30 cellular contexts compared by ENCODE assay signal in genomic region chr3:48518069-48518468, GRCh38. TPM values are rescaled to one million over a fixed set of nuclear protein-coding genes. Genes with fewer than 3 reads are reported as not detected.
DNase-seq lines count a peak whose midpoint lies in the region; ATAC-seq and TF ChIP-seq lines count a peak whose summit lies in the region.
"Had no signal": no experiment of that assay in that cellular context is flagged by ENCODE, and none has a peak within 500 bp of the region (broad histone marks: within the 10 kb centered on the region; RNA-seq: fewer than 3 reads in every experiment).

No MANE protein-coding gene starts in this region.

- H3K36me3 ChIP-seq in CD4-positive, alpha-beta memory T cell (ENCODE audit: insufficient read depth, low read length) = no peaks in the 10 kb centered on the region
- H3K36me3 ChIP-seq: heart left ventricle, transverse colon had no signal

- H3K36me3 Mint-ChIP-seq in activated CD8-positive, alpha-beta memory T cell treated with anti-CD3 and anti-CD28 coated beads, Interleukin-2, amount 10 ng/mL, durations not matched to agents 7 days and 5 days = peaks cover 2% of the 10 kb centered on the region
- no peaks in the 10 kb centered on the region for H3K36me3 Mint-ChIP-seq in CD4-positive, alpha-beta memory T cell
- peaks cover 55% of the 10 kb centered on the region for H3K36me3 Mint-ChIP-seq in activated T-helper 17 cell treated with anti-CD3 and anti-CD28 coated beads, Interleukin-2, amount 50 U/mL, for 72 hours (ENCODE audit: low read depth)
- peaks cover 5% of the 10 kb centered on the region for H3K36me3 Mint-ChIP-seq in nephron progenitor cell (ENCODE audit: low read depth)
- no peaks in the 10 kb centered on the region for H3K36me3 Mint-ChIP-seq in HFFc6 (ENCODE audit: low read depth)
- H3K36me3 Mint-ChIP-seq in stimulated activated naive B cell treated with anti-CD40 and anti-IgM and Interleukin-4, amounts not matched to agents 10 μg/mL and 1 μg/mL and 100 μg/mL, for 72 hours = no peaks in the 10 kb centered on the region

- H3K4me3 ChIP-seq in CD4-positive, alpha-beta memory T cell (ENCODE audit: low read length in 2 of 2) = no peak overlapping the region
- H3K4me3 ChIP-seq: esophagus muscularis mucosa, heart left ventricle, mucosa of descending colon, transverse colon had no signal

- H3K4me3 Mint-ChIP-seq in activated CD8-positive, alpha-beta memory T cell treated with anti-CD3 and anti-CD28 coated beads, Interleukin-2, amount 10 ng/mL, durations not matched to agents 7 days and 5 days = no peak overlapping the region
- H3K4me3 Mint-ChIP-seq in CD4-positive, alpha-beta memory T cell = peak overlapping the region in 3 of 8 donors; percentile 54 to 60 (median 54)
- H3K4me3 Mint-ChIP-seq in activated T-helper 17 cell treated with anti-CD3 and anti-CD28 coated beads, Interleukin-2, amount 50 U/mL, for 72 hours = no peak overlapping the region
- no peak overlapping the region for H3K4me3 Mint-ChIP-seq in nephron progenitor cell
- H3K4me3 Mint-ChIP-seq in HFFc6 = no peak overlapping the region
- H3K4me3 Mint-ChIP-seq in stimulated activated naive B cell treated with anti-CD40 and anti-IgM and Interleukin-4, amounts not matched to agents 10 μg/mL and 1 μg/mL and 100 μg/mL, for 72 hours = no peak overlapping the region
- H3K4me3 Mint-ChIP-seq: activated T-cell treated with anti-CD3 and anti-CD28 coated beads, Interleukin-2, amount 50 U/mL, for 72 hours; central memory CD8-positive, alpha-beta T cell had no signal

- no peak for TF ChIP-seq CTCF in nephron progenitor cell (IDR thresholded peaks at IDR 0.05)
- no peak for TF ChIP-seq CTCF in HFFc6 (IDR thresholded peaks at IDR 0.05)

- intact Hi-C loops in CD4-positive, alpha-beta memory T cell (cut with micrococcal nuclease) = no loop called here

- CTCF ChIA-PET in activated CD8-positive, alpha-beta memory T cell treated with anti-CD3 and anti-CD28 coated beads, Interleukin-2, amount 10 ng/mL, durations not matched to agents 7 days and 5 days (lab: Charles Lee) = no interaction called here
- CTCF ChIA-PET in CD4-positive, alpha-beta memory T cell (lab: Charles Lee; ENCODE audit: partially characterized antibody) = interaction anchor here (3.9 kb wide), 1 partner anchor 82 kb away, joined by 15 read pairs; no protein-coding TSS in a partner anchor

- no peaks in the 10 kb centered on the region for H3K9me3 ChIP-seq in CD4-positive, alpha-beta memory T cell (ENCODE audit: control insufficient read depth in 1 of 2, low read length in 2 of 2)
- H3K9me3 ChIP-seq: esophagus muscularis mucosa, heart left ventricle, mucosa of descending colon, transverse colon had no signal

- no peak for DNase-seq in activated CD8-positive, alpha-beta memory T cell treated with anti-CD3 and anti-CD28 coated beads, Interleukin-2, amount 10 ng/mL, durations not matched to agents 7 days and 5 days
- no peak for DNase-seq in activated CD8-positive, alpha-beta memory T cell treated with anti-CD3 and anti-CD28 coated beads, Interleukin-2, amount 50 U/mL, for 48 hours
- no peak for DNase-seq in CD4-positive, alpha-beta memory T cell
- DNase-seq in nephron progenitor cell = no peak
- DNase-seq in SHP77 treated with DMSO at 0.1 percent for 48 hours (lab: John Stamatoyannopoulos, UW) = no peak
- no peak for DNase-seq in HFFc6
- no peak for DNase-seq in stimulated activated naive B cell treated with anti-CD40 and anti-IgM and Interleukin-4, amounts not matched to agents 10 μg/mL and 1 μg/mL and 100 μg/mL, for 72 hours
- DNase-seq: activated CD4-positive, CD25-positive, alpha-beta regulatory T cell treated with anti-CD3 and anti-CD28 coated beads, Interleukin-2, amount 50 U/mL, for 72 hours; activated T-cell treated with anti-CD3 and anti-CD28 coated beads, Interleukin-2, amount 50 U/mL, for 72 hours; dermis blood vessel endothelial cell; DMS153; foreskin keratinocyte; heart left ventricle; mucosa of descending colon; NCI-H1092 treated with DMSO at 0.1 percent for 48 hours; NCI-H187 treated with DMSO at 0.1 percent for 48 hours; NCI-H2171; stimulated activated CD4-positive, alpha-beta T cell treated with anti-CD3 and anti-CD28 coated beads, Interleukin-12 subunit alpha, Interleukin-12 subunit beta, amount 100 ng/mL, for 4 hours; stimulated activated CD4-positive, alpha-beta T cell treated with anti-CD3 and anti-CD28 coated beads, Interleukin-4, amount 100 ng/mL, for 1 hour; transverse colon had no signal

- peaks cover 58% of the 10 kb centered on the region for H3K4me1 Mint-ChIP-seq in activated CD8-positive, alpha-beta memory T cell treated with anti-CD3 and anti-CD28 coated beads, Interleukin-2, amount 10 ng/mL, durations not matched to agents 7 days and 5 days
- peaks cover 44 to 81% (median 61%) of the 10 kb centered on the region in 4 donors for H3K4me1 Mint-ChIP-seq in CD4-positive, alpha-beta memory T cell
- peaks cover 26% of the 10 kb centered on the region for H3K4me1 Mint-ChIP-seq in activated T-helper 17 cell treated with anti-CD3 and anti-CD28 coated beads, Interleukin-2, amount 50 U/mL, for 72 hours
- no peaks in the 10 kb centered on the region for H3K4me1 Mint-ChIP-seq in nephron progenitor cell
- H3K4me1 Mint-ChIP-seq in HFFc6 (ENCODE audit: low read depth) = no peaks in the 10 kb centered on the region
- peaks cover 5 to 13% of the 10 kb centered on the region in 2 donors for H3K4me1 Mint-ChIP-seq in stimulated activated naive B cell treated with anti-CD40 and anti-IgM and Interleukin-4, amounts not matched to agents 10 μg/mL and 1 μg/mL and 100 μg/mL, for 72 hours

- POLR2A ChIA-PET in CD4-positive, alpha-beta memory T cell (lab: Charles Lee; ENCODE audit: partially characterized antibody) = interaction anchor here (1.2 to 2.1 kb wide), 2 partner anchors 31 to 39 kb away, joined by 3 to 5 read pairs; no protein-coding TSS in a partner anchor

- H3K4me1 ChIP-seq in CD4-positive, alpha-beta memory T cell (ENCODE audit: insufficient read depth, low read length) = peaks cover 72% of the 10 kb centered on the region
- H3K4me1 ChIP-seq: esophagus muscularis mucosa, foreskin keratinocyte, transverse colon had no signal

- H3K27ac Mint-ChIP-seq in activated CD8-positive, alpha-beta memory T cell treated with anti-CD3 and anti-CD28 coated beads, Interleukin-2, amount 10 ng/mL, durations not matched to agents 7 days and 5 days = peak overlapping the region; percentile 57
- H3K27ac Mint-ChIP-seq in CD4-positive, alpha-beta memory T cell = peak overlapping the region in 6 of 7 donors; percentile 25 to 81 (median 57)
- H3K27ac Mint-ChIP-seq in activated T-helper 17 cell treated with anti-CD3 and anti-CD28 coated beads, Interleukin-2, amount 50 U/mL, for 72 hours = peak overlapping the region; percentile 65
- peak overlapping the region; percentile 66 for H3K27ac Mint-ChIP-seq in nephron progenitor cell
- no peak overlapping the region for H3K27ac Mint-ChIP-seq in HFFc6
- H3K27ac Mint-ChIP-seq in stimulated activated naive B cell treated with anti-CD40 and anti-IgM and Interleukin-4, amounts not matched to agents 10 μg/mL and 1 μg/mL and 100 μg/mL, for 72 hours = no peak overlapping the region
- H3K27ac Mint-ChIP-seq: activated T-cell treated with anti-CD3 and anti-CD28 coated beads, Interleukin-2, amount 50 U/mL, for 72 hours had no signal

- no peaks in the 10 kb centered on the region for H3K9me3 Mint-ChIP-seq in activated CD8-positive, alpha-beta memory T cell treated with anti-CD3 and anti-CD28 coated beads, Interleukin-2, amount 10 ng/mL, durations not matched to agents 7 days and 5 days (ENCODE audit: low read depth)
- no peaks in the 10 kb centered on the region for H3K9me3 Mint-ChIP-seq in CD4-positive, alpha-beta memory T cell
- H3K9me3 Mint-ChIP-seq in activated T-helper 17 cell treated with anti-CD3 and anti-CD28 coated beads, Interleukin-2, amount 50 U/mL, for 72 hours = no peaks in the 10 kb centered on the region
- no peaks in the 10 kb centered on the region for H3K9me3 Mint-ChIP-seq in nephron progenitor cell
- H3K9me3 Mint-ChIP-seq in HFFc6 = no peaks in the 10 kb centered on the region
- no peaks in the 10 kb centered on the region for H3K9me3 Mint-ChIP-seq in stimulated activated naive B cell treated with anti-CD40 and anti-IgM and Interleukin-4, amounts not matched to agents 10 μg/mL and 1 μg/mL and 100 μg/mL, for 72 hours
- H3K9me3 Mint-ChIP-seq: activated T-cell treated with anti-CD3 and anti-CD28 coated beads, Interleukin-2, amount 50 U/mL, for 72 hours; central memory CD8-positive, alpha-beta T cell had no signal

- H3K27ac ChIP-seq in CD4-positive, alpha-beta memory T cell (ENCODE audit: low read depth, low read length) = no peak overlapping the region
- H3K27ac ChIP-seq: esophagus muscularis mucosa, foreskin keratinocyte, heart left ventricle, transverse colon had no signal

- ATAC-seq in activated CD8-positive, alpha-beta memory T cell treated with anti-CD3 and anti-CD28 coated beads, Interleukin-2, amount 10 ng/mL, durations not matched to agents 7 days and 5 days = no peak
- no peak for ATAC-seq in activated T-helper 17 cell treated with anti-CD3 and anti-CD28 coated beads, Interleukin-2, amount 50 U/mL, for 72 hours (replicated peaks)
- no peak for ATAC-seq in stimulated activated naive B cell treated with anti-CD40 and anti-IgM and Interleukin-4, amounts not matched to agents 10 μg/mL and 1 μg/mL and 100 μg/mL, for 72 hours (replicated peaks)
- ATAC-seq: foreskin keratinocyte, heart left ventricle, mucosa of descending colon, sciatic nerve had no signal

- H3K27me3 Mint-ChIP-seq in activated CD8-positive, alpha-beta memory T cell treated with anti-CD3 and anti-CD28 coated beads, Interleukin-2, amount 10 ng/mL, durations not matched to agents 7 days and 5 days = no peaks in the 10 kb centered on the region
- no peaks in the 10 kb centered on the region for H3K27me3 Mint-ChIP-seq in CD4-positive, alpha-beta memory T cell
- H3K27me3 Mint-ChIP-seq in activated T-helper 17 cell treated with anti-CD3 and anti-CD28 coated beads, Interleukin-2, amount 50 U/mL, for 72 hours = no peaks in the 10 kb centered on the region
- peaks cover 6% of the 10 kb centered on the region for H3K27me3 Mint-ChIP-seq in nephron progenitor cell (ENCODE audit: low read depth, poor library complexity)
- H3K27me3 Mint-ChIP-seq in HFFc6 (ENCODE audit: insufficient read depth) = no peaks in the 10 kb centered on the region; the same call in 1 of the 2 replicates
- H3K27me3 Mint-ChIP-seq in stimulated activated naive B cell treated with anti-CD40 and anti-IgM and Interleukin-4, amounts not matched to agents 10 μg/mL and 1 μg/mL and 100 μg/mL, for 72 hours = peaks cover 4 to 6% of the 10 kb centered on the region in 2 donors
- H3K27me3 Mint-ChIP-seq: central memory CD8-positive, alpha-beta T cell had no signal

- no peaks in the 10 kb centered on the region for H3K27me3 ChIP-seq in CD4-positive, alpha-beta memory T cell (ENCODE audit: insufficient read depth, low read length)
- H3K27me3 ChIP-seq: esophagus muscularis mucosa, foreskin keratinocyte, heart left ventricle, transverse colon had no signal

RNA-seq across cellular contexts. Expression of gene SHISA5, which starts 14.1 kb away (rescaled TPM):
- 100 to 1,000 TPM; 198 to 313 TPM for total RNA-seq in activated CD8-positive, alpha-beta memory T cell treated with anti-CD3 and anti-CD28 coated beads, Interleukin-2, amount 10 ng/mL, durations not matched to agents 7 days and 5 days
- total RNA-seq in CD4-positive, alpha-beta memory T cell = 100 to 1,000 TPM; 218 TPM
- 100 to 1,000 TPM; 434 to 470 TPM for polyA plus RNA-seq in CD4-positive, alpha-beta memory T cell
- total RNA-seq in activated T-helper 17 cell treated with anti-CD3 and anti-CD28 coated beads, Interleukin-2, amount 50 U/mL, for 72 hours = 100 to 1,000 TPM; 112 to 113 TPM
- total RNA-seq in HFFc6 (2021; fragmentation: NEBNext Ultra II Directional; extraction: Animal tissue kit (Norgen Biotek cat#: 25700)) = 100 to 1,000 TPM; 266 to 286 (median 277) TPM

RNA-seq across cellular contexts. Expression of gene PFKFB4, which starts 38.5 kb away (rescaled TPM):
- total RNA-seq in activated CD8-positive, alpha-beta memory T cell treated with anti-CD3 and anti-CD28 coated beads, Interleukin-2, amount 10 ng/mL, durations not matched to agents 7 days and 5 days = 10 to 100 TPM; 12.2 to 26.9 TPM
- 1 to 10 TPM; 2.6 to 2.7 TPM for total RNA-seq in CD4-positive, alpha-beta memory T cell
- polyA plus RNA-seq in CD4-positive, alpha-beta memory T cell = 1 to 10 TPM; 2.5 TPM
- total RNA-seq in activated T-helper 17 cell treated with anti-CD3 and anti-CD28 coated beads, Interleukin-2, amount 50 U/mL, for 72 hours = 100 to 1,000 TPM in 1 of 2 donors, 10 to 100 TPM in 1; 52.5 to 277 TPM
- total RNA-seq in HFFc6 (2021; fragmentation: NEBNext Ultra II Directional; extraction: Animal tissue kit (Norgen Biotek cat#: 25700)) = 10 to 100 TPM in 1 of 6 experiments, 1 to 10 TPM in 5; 7.5 to 10.5 (median 8.9) TPM

RNA-seq across cellular contexts. Expression of gene UCN2, which starts 45.5 kb away (rescaled TPM):
- not detected for total RNA-seq in activated CD8-positive, alpha-beta memory T cell treated with anti-CD3 and anti-CD28 coated beads, Interleukin-2, amount 10 ng/mL, durations not matched to agents 7 days and 5 days
- total RNA-seq in CD4-positive, alpha-beta memory T cell = not detected
- not detected for polyA plus RNA-seq in CD4-positive, alpha-beta memory T cell
- under 1 TPM in 1 of 2 donors, not detected in 1; 0.34 TPM for total RNA-seq in activated T-helper 17 cell treated with anti-CD3 and anti-CD28 coated beads, Interleukin-2, amount 50 U/mL, for 72 hours
- total RNA-seq in HFFc6 (2021; fragmentation: NEBNext Ultra II Directional; extraction: Animal tissue kit (Norgen Biotek cat#: 25700)) = 1 to 10 TPM; 4.3 to 6.4 (median 5.0) TPM
- total RNA-seq: activated CD8-positive, alpha-beta memory T cell treated with anti-CD3 and anti-CD28 coated beads for 36 hours; activated T-cell treated with anti-CD3 and anti-CD28 coated beads, Interleukin-2, amount 50 U/mL, for 72 hours; dermis blood vessel endothelial cell; esophagus muscularis mucosa; HT-29; kidney; NCI-H460; sciatic nerve; subcutaneous adipose tissue; T-helper 1 cell treated with Interleukin-12 subunit alpha and Interleukin-12 subunit beta and Interleukin-4 antibody, amounts not matched to agents 30 ng/mL and 1 ng/mL, for 36 hours; transverse colon had no signal

Comparison
In these comparisons a context has a peak if more than half of its experiments do, and no peak if none do; other contexts are left out.
1. H3K27ac Mint-ChIP-seq: peak in activated CD8-positive, alpha-beta memory T cell treated with anti-CD3 and anti-CD28 coated beads, Interleukin-2, amount 10 ng/mL, durations not matched to agents 7 days and 5 days (single experiment), CD4-positive, alpha-beta memory T cell (6 of 7), activated T-helper 17 cell treated with anti-CD3 and anti-CD28 coated beads, Interleukin-2, amount 50 U/mL, for 72 hours (single experiment) and nephron progenitor cell (single experiment); none in HFFc6 (single experiment) and stimulated activated naive B cell treated with anti-CD40 and anti-IgM and Interleukin-4, amounts not matched to agents 10 μg/mL and 1 μg/mL and 100 μg/mL, for 72 hours (single experiment).